ENCODE assay signal across 8 cellular contexts in the genomic region with DNA sequence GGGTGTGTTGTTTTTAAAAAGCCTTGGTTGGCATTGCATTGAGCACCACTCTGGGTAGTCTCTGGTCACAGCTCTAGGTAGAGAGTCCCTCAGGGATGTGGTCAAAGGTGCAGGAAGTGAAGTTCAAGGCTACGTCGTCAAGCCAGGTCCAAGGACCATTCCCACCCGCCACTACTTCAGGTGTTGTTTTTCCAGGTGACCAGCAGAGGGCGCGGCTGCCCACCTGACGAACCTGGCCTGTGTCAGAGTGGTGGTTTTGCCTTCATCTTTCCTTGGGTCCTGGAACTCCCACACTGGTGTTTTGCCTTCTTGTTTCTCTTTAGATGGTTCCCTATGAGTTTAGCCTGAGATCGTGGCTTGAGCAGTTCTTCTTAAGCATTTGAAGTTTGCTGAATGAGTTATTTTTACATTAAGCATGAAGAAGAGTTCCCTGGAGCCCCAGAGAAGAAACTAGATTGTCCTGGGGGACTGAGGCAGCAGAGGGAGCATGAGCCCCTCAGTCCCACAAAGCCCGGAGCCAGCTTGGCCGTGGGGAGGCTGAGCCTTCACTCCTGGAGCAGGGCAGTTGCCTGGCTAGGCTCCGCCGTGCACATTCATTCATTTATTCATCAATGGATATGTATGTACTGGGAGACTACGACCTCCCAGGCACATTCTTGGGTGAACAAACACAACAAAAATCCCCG. TPM values are rescaled to one million over a fixed set of nuclear protein-coding genes. Genes with fewer than 3 reads are reported as not detected.
A peak's percentile ranks its signal among the peaks of the same experiment; 100 is the strongest.
DNase-seq lines count a peak whose midpoint lies in the region; ATAC-seq and TF ChIP-seq lines count a peak whose summit lies in the region.

No MANE protein-coding gene starts in this region.

- no peak overlapping the region for H2AFZ ChIP-seq in mammary epithelial cell (ENCODE audit: low read depth, low read length)

- H3K4me3 ChIP-seq in HL-60 (replicated peaks; ENCODE audit: insufficient read depth, low read length) (no peak overlapping the region), Panc1 (ENCODE audit: low read depth in 2 of 2, low read length in 2 of 2) (no peak overlapping the region), mammary epithelial cell (replicated peaks in 1 of 3; ENCODE audit: insufficient read depth in 1 of 3, low read depth in 2 of 3, low read length in 3 of 3) (no peak overlapping the region), lower lobe of right lung (no peak overlapping the region), transverse colon (no peak overlapping the region)

- 23% methylated on average over 12 of the region's 13 CpGs for WGBS in mammary epithelial cell (ENCODE audit: low coverage, missing lambda C conversion rate)
- WGBS in transverse colon (ENCODE audit: low coverage in 1 of 2), 2 donors, result 9 to 28% methylated on average over 4 to 13 of the region's 13 CpGs

- in situ Hi-C loops in Panc1 (cut with HindIII; ENCODE audit: low pct_unique_long_range_greater_than_20kb, low sequenced_read_pairs), result no loop called here
- in situ Hi-C loops in mammary epithelial cell (cut with MboI; ENCODE audit: low sequenced_read_pairs in 2 of 2), result loop anchor here (10.0 kb wide), 2 partner anchors 146 to 156 kb away; no protein-coding TSS in a partner anchor
- in situ Hi-C loops in transverse colon (cut with MboI; ENCODE audit: low pct_ligation_motif_present in 1 of 4, low pct_unique_long_range_greater_than_20kb in 1 of 4, low sequenced_read_pairs in 3 of 4), result loop anchor here in 3 of 4 donors (10.0 to 25.0 kb wide), 3 partner anchors 146 to 164 kb away; no protein-coding TSS in a partner anchor

- dilution Hi-C loops in mammary epithelial cell (cut with HindIII; ENCODE audit: low sequenced_read_pairs), result no loop called here

- no peak for TF ChIP-seq POLR2A in transverse colon (IDR thresholded peaks at IDR 0.05)

- no peaks in the 10 kb centered on the region for H3K9me3 ChIP-seq in Panc1 (ENCODE audit: control insufficient read depth, insufficient read depth, low read depth, low read length)
- H3K9me3 ChIP-seq in mammary epithelial cell (replicated peaks; ENCODE audit: insufficient read depth, low read length), result no peaks in the 10 kb centered on the region
- H3K9me3 ChIP-seq in lower lobe of right lung, result no peaks in the 10 kb centered on the region
- no peaks in the 10 kb centered on the region for H3K9me3 ChIP-seq in transverse colon

- intact Hi-C loops in Panc1 (cut with micrococcal nuclease; ENCODE audit: unreplicated experiment) (loop anchor here (1.0 kb wide), 2 partner anchors 153 to 156 kb away; no protein-coding TSS in a partner anchor), mammary epithelial cell (cut with micrococcal nuclease) (loop anchor here (1.0 to 5.0 kb wide), 2 partner anchors 153 to 249 kb away; no protein-coding TSS in a partner anchor), lower lobe of right lung (cut with DNase I) (no loop called here), transverse colon (cut with DNase I; ENCODE audit: low total_unique reads) (no loop called here)

- no peak overlapping the region for H3K4me2 ChIP-seq in mammary epithelial cell (ENCODE audit: insufficient read depth, low read depth, low read length)

- H3K27ac ChIP-seq in HL-60 (replicated peaks), result no peak overlapping the region
- no peak overlapping the region for H3K27ac ChIP-seq in Panc1 (ENCODE audit: low read length)
- no peak overlapping the region for H3K27ac ChIP-seq in mammary epithelial cell (ENCODE audit: insufficient read depth, low read depth, low read length)
- no peak overlapping the region for H3K27ac ChIP-seq in lower lobe of right lung
- no peak overlapping the region for H3K27ac ChIP-seq in transverse colon

- TF ChIP-seq EP300 in transverse colon (IDR thresholded peaks at IDR 0.05; ENCODE audit: low read depth), result no peak

- peak; percentile 39 for DNase-seq in NK-92 treated with Interleukin-12 subunit alpha and Interleukin-12 subunit beta, amount 100 ng/mL, for 24 hours (lab: John Stamatoyannopoulos, UW)
- DNase-seq in NK-92 (lab: John Stamatoyannopoulos, UW; ENCODE audit: unreplicated experiment) (no peak), HL-60 (ENCODE audit: low read depth in 1 of 2, low spot score in 1 of 2) (peak; percentile 14 to 26), Panc1 (ENCODE audit: low read depth, low spot score) (peak; percentile 22), mammary epithelial cell (peak; percentile 8), lower lobe of right lung (no peak), transverse colon (peak; percentile 23), HCEC 1CT (no peak)

- CTCF ChIA-PET in Panc1 (lab: Charles Lee), result interaction anchor here (0.6 to 1.7 kb wide), 5 partner anchors 8 to 154 kb away, joined by 3 to 5 read pairs (median 3); no protein-coding TSS in a partner anchor
- CTCF ChIA-PET in mammary epithelial cell (lab: Charles Lee; ENCODE audit: low non-redundant PET), result no interaction called here

- POLR2A ChIA-PET in Panc1 (lab: Charles Lee), result no interaction called here

- no peaks in the 10 kb centered on the region for H4K20me1 ChIP-seq in mammary epithelial cell (ENCODE audit: insufficient read depth, low read length)

- H3K27me3 ChIP-seq in HL-60 (ENCODE audit: insufficient read depth, poor library complexity, severe bottlenecking) (peaks cover 11% of the 10 kb centered on the region), Panc1 (ENCODE audit: control insufficient read depth, insufficient read depth, low read length) (peaks cover 23% of the 10 kb centered on the region), mammary epithelial cell (ENCODE audit: insufficient read depth, low read length) (peaks cover 4% of the 10 kb centered on the region), lower lobe of right lung (ENCODE audit: low read depth) (peaks cover 24% of the 10 kb centered on the region), transverse colon (peaks cover 36% of the 10 kb centered on the region)

- H3K4me1 ChIP-seq in Panc1 (ENCODE audit: control insufficient read depth, insufficient read depth, low read length) (no peaks in the 10 kb centered on the region), mammary epithelial cell (ENCODE audit: insufficient read depth, low read length) (no peaks in the 10 kb centered on the region), lower lobe of right lung (no peaks in the 10 kb centered on the region), transverse colon (no peaks in the 10 kb centered on the region)

- no peaks in the 10 kb centered on the region for H3K79me2 ChIP-seq in mammary epithelial cell (ENCODE audit: insufficient read depth, low read length)

- H3K36me3 ChIP-seq in Panc1 (ENCODE audit: control insufficient read depth, insufficient read depth, low read length) (no peaks in the 10 kb centered on the region), mammary epithelial cell (ENCODE audit: insufficient read depth, low read length) (no peaks in the 10 kb centered on the region), lower lobe of right lung (no peaks in the 10 kb centered on the region), transverse colon (no peaks in the 10 kb centered on the region)

- BruUV-seq in Panc1 (replicated peaks; lab: Mats Ljungman, UMichigan) (no TSS peak), mammary epithelial cell (replicated peaks; lab: Mats Ljungman, UMichigan) (no TSS peak)

- H3K9ac ChIP-seq in mammary epithelial cell (ENCODE audit: insufficient read depth, low read length), result no peak overlapping the region

- TF ChIP-seq CTCF in HL-60 (IDR thresholded peaks at IDR 0.05; ENCODE audit: insufficient read depth, low read length) (peak; percentile 57), Panc1 (IDR thresholded peaks at IDR 0.05) (peak; percentile 93), mammary epithelial cell (conservative IDR thresholded peaks at IDR 0.05 in 1 of 2, IDR thresholded peaks at IDR 0.05 in 1 of 2; ENCODE audit: extremely low read depth in 1 of 2, insufficient read depth in 1 of 2, low read depth in 1 of 2, low read length in 2 of 2) (peak; percentile 67 to 86), lower lobe of right lung (IDR thresholded peaks at IDR 0.05) (peak; percentile 73), transverse colon (IDR thresholded peaks at IDR 0.05) (peak; percentile 50 to 74 (median 67))

- peak; percentile 92 for ATAC-seq in Panc1
- peak; percentile 61 to 65 for ATAC-seq in lower lobe of right lung

RNA-seq across cellular contexts. Expression of gene PHACTR3, which starts 5.6 kb away (rescaled TPM):
- total RNA-seq in Panc1 (2021; ENCODE audit: unreplicated experiment) (0.10 TPM), mammary epithelial cell (10 to 100 TPM in 1 of 2 donors, not detected in 1; 11.1 TPM), lower lobe of right lung (9.0 TPM), transverse colon (1 to 10 TPM; 1.6 to 7.1 (median 5.6) TPM)
- not detected for polyA plus RNA-seq in Panc1 (2012; ENCODE audit: insufficient read length)
- 11.3 TPM for polyA plus RNA-seq in mammary epithelial cell
- polyA minus RNA-seq in mammary epithelial cell, result not detected

Comparison
In these comparisons a context has a peak if more than half of its experiments do, and no peak if none do; other contexts are left out.
1. DNase-seq: peak in NK-92 treated with Interleukin-12 subunit alpha and Interleukin-12 subunit beta, amount 100 ng/mL, for 24 hours (single experiment), HL-60 (2 of 2), Panc1 (single experiment), mammary epithelial cell (single experiment) and transverse colon (single experiment); none in NK-92 (single experiment), lower lobe of right lung (single experiment) and HCEC 1CT (single experiment).
2. intact Hi-C loops: an anchor here in Panc1 (1.0 kb wide) and mammary epithelial cell (1.0 to 5.0 kb wide); none called in lower lobe of right lung and transverse colon.
3. Peak in every context shown above with its lines, with median percentiles within 50 percentile points of each other: CTCF ChIP-seq.